Comparison of ENCODE assay signal across 25 cellular contexts in the genomic region with DNA sequence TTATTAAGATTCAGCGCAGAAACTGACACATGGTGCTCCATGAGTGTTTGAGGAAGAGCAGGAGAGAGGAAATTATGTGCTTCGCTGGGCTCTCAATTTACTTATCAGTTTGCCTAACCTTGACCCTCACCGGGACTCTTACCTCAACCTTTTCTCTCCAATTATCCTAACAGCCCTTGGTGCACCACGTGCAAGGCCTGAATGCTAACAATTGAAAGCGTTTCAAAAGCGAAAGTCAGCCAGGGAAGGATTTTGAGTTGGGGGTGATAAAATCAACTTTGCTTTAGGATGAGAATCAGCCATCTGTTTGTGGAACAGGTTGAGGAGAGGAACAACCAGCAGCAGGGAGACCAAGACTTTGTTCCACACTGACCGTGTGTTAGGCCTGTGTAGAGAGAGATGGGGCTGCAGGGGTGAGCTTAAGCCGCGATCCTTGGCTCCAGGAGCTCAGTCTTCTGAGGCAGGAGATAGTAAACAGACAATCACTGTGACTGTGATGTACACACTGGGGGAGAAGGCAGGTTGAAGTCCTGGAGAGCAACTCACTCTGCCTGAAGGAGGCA. TPM values are rescaled to one million over a fixed set of nuclear protein-coding genes. Genes with fewer than 3 reads are reported as not detected.
DNase-seq lines count a peak whose midpoint lies in the region; ATAC-seq, FAIRE-seq and TF ChIP-seq lines count a peak whose summit lies in the region.
"Had no signal": no experiment of that assay in that cellular context is flagged by ENCODE, and none has a peak within 500 bp of the region (broad histone marks: within the 10 kb centered on the region; RNA-seq: fewer than 3 reads in every experiment).

No MANE protein-coding gene starts in this region.

- H3K27me3 ChIP-seq in osteoblast (ENCODE audit: insufficient read depth, low read length) = no peaks in the 10 kb centered on the region
- H3K27me3 ChIP-seq: BLaER1 had no signal

- no peaks in the 10 kb centered on the region for H3K9me3 Mint-ChIP-seq in T-helper 1 cell treated with Interleukin-12 subunit alpha and Interleukin-12 subunit beta and Interleukin-4 antibody, amounts not matched to agents 30 μg/mL and 1 μg/mL, for 36 hours
- H3K9me3 Mint-ChIP-seq in activated T-helper 17 cell treated with anti-CD3 and anti-CD28 coated beads, Interleukin-2, amount 50 U/mL, for 72 hours = no peaks in the 10 kb centered on the region
- H3K9me3 Mint-ChIP-seq: central memory CD8-positive, alpha-beta T cell; mesothelial cell of epicardium had no signal

- no peaks in the 10 kb centered on the region for H4K20me1 ChIP-seq in osteoblast (ENCODE audit: insufficient read depth, low read length)
- H4K20me1 ChIP-seq: BLaER1 had no signal

- no peak for TF ChIP-seq CTCF in osteoblast (IDR thresholded peaks at IDR 0.05; ENCODE audit: extremely low read depth, low read depth, low read length)

- H3K4me2 ChIP-seq in osteoblast (ENCODE audit: insufficient read depth, low read length) = no peak overlapping the region

- no peaks in the 10 kb centered on the region for H3K79me2 ChIP-seq in osteoblast (ENCODE audit: insufficient read depth, low read length)

- H3K4me3 Mint-ChIP-seq in T-helper 1 cell treated with Interleukin-12 subunit alpha and Interleukin-12 subunit beta and Interleukin-4 antibody, amounts not matched to agents 30 μg/mL and 1 μg/mL, for 36 hours = no peak overlapping the region
- H3K4me3 Mint-ChIP-seq in activated T-helper 17 cell treated with anti-CD3 and anti-CD28 coated beads, Interleukin-2, amount 50 U/mL, for 72 hours = peak overlapping the region; percentile 92
- H3K4me3 Mint-ChIP-seq: central memory CD8-positive, alpha-beta T cell; mesothelial cell of epicardium had no signal

- H3K27me3 Mint-ChIP-seq in T-helper 1 cell treated with Interleukin-12 subunit alpha and Interleukin-12 subunit beta and Interleukin-4 antibody, amounts not matched to agents 30 μg/mL and 1 μg/mL, for 36 hours (ENCODE audit: low read depth) = peaks cover 12% of the 10 kb centered on the region
- H3K27me3 Mint-ChIP-seq in activated T-helper 17 cell treated with anti-CD3 and anti-CD28 coated beads, Interleukin-2, amount 50 U/mL, for 72 hours = no peaks in the 10 kb centered on the region
- H3K27me3 Mint-ChIP-seq: central memory CD8-positive, alpha-beta T cell had no signal

- H3K36me3 Mint-ChIP-seq in T-helper 1 cell treated with Interleukin-12 subunit alpha and Interleukin-12 subunit beta and Interleukin-4 antibody, amounts not matched to agents 30 μg/mL and 1 μg/mL, for 36 hours (ENCODE audit: low read depth) = no peaks in the 10 kb centered on the region
- no peaks in the 10 kb centered on the region for H3K36me3 Mint-ChIP-seq in activated T-helper 17 cell treated with anti-CD3 and anti-CD28 coated beads, Interleukin-2, amount 50 U/mL, for 72 hours (ENCODE audit: low read depth)
- H3K36me3 Mint-ChIP-seq: mesothelial cell of epicardium had no signal

- peak overlapping the region; percentile 38 for H3K27ac Mint-ChIP-seq in T-helper 1 cell treated with Interleukin-12 subunit alpha and Interleukin-12 subunit beta and Interleukin-4 antibody, amounts not matched to agents 30 μg/mL and 1 μg/mL, for 36 hours
- peak overlapping the region; percentile 89 for H3K27ac Mint-ChIP-seq in activated T-helper 17 cell treated with anti-CD3 and anti-CD28 coated beads, Interleukin-2, amount 50 U/mL, for 72 hours
- H3K27ac Mint-ChIP-seq: mesothelial cell of epicardium had no signal

- DNase-seq in T-helper 1 cell (no peak), osteoblast (ENCODE audit: insufficient read length, low spot score, missing footprints) (peak; percentile 25), GM12891 (ENCODE audit: insufficient read length, low spot score) (no peak), cerebellar cortex (ENCODE audit: low spot score) (no peak)
- DNase-seq: activated CD8-positive, alpha-beta memory T cell treated with anti-CD3 and anti-CD28 coated beads, Interleukin-2, amount 50 U/mL, for 48 hours; activated gamma-delta T cell treated with Interleukin-2 at 50 U/mL for 16 hours; anterior cingulate cortex; GM23248; left colon; NCI-H1417 treated with DMSO at 0.1 percent for 48 hours; NCI-H526 treated with DMSO at 0.1 percent for 48 hours; SHP77 treated with DMSO at 0.1 percent for 48 hours had no signal

- no peak for ATAC-seq in activated T-helper 17 cell treated with anti-CD3 and anti-CD28 coated beads, Interleukin-2, amount 50 U/mL, for 72 hours (replicated peaks)
- ATAC-seq: esophagus mucosa, left colon had no signal

- no peaks in the 10 kb centered on the region for H3K36me3 ChIP-seq in osteoblast (ENCODE audit: insufficient read depth, low read length)
- H3K36me3 ChIP-seq: BLaER1, suprapubic skin had no signal

- peak overlapping the region; percentile 83 for H2AFZ ChIP-seq in osteoblast (ENCODE audit: low read length)

- H3K4me1 Mint-ChIP-seq in T-helper 1 cell treated with Interleukin-12 subunit alpha and Interleukin-12 subunit beta and Interleukin-4 antibody, amounts not matched to agents 30 μg/mL and 1 μg/mL, for 36 hours (ENCODE audit: low read depth) = peaks cover 8% of the 10 kb centered on the region
- peaks cover 7% of the 10 kb centered on the region for H3K4me1 Mint-ChIP-seq in activated T-helper 17 cell treated with anti-CD3 and anti-CD28 coated beads, Interleukin-2, amount 50 U/mL, for 72 hours

- TF ChIP-seq POLR2A in GM12891 (IDR thresholded peaks at IDR 0.05; ENCODE audit: low read depth, low read length) = no peak

- H3K27ac ChIP-seq in osteoblast (ENCODE audit: low read depth, low read length) = no peak overlapping the region
- H3K27ac ChIP-seq: BLaER1, suprapubic skin had no signal

- no peak overlapping the region for H3K4me3 ChIP-seq in osteoblast (ENCODE audit: insufficient read depth, low read length)
- H3K4me3 ChIP-seq: BLaER1, suprapubic skin had no signal

- no peak for FAIRE-seq in GM12891 (lab: Jason Lieb, UNC)
- FAIRE-seq: A204.1, D721Med had no signal

- no peaks in the 10 kb centered on the region for H3K9me3 ChIP-seq in osteoblast (ENCODE audit: low read depth, low read length)
- H3K9me3 ChIP-seq: BLaER1, suprapubic skin had no signal

- H3K4me1 ChIP-seq in osteoblast (ENCODE audit: insufficient read depth, low read length) = peaks cover 6% of the 10 kb centered on the region

TF ChIP-seq in GM12891, 5 proteins besides CTCF, POLR2A, EP300 and RAD21:
- TF ChIP-seq SPI1 (IDR thresholded peaks at IDR 0.05; ENCODE audit: low read depth, low read length) (no peak), TAF1 (IDR thresholded peaks at IDR 0.05; ENCODE audit: low read depth, low read length) (no peak), POU2F2 (IDR thresholded peaks at IDR 0.05; ENCODE audit: low read depth, low read length) (no peak), POLR2AphosphoS5 (IDR thresholded peaks at IDR 0.05; ENCODE audit: low read depth, low read length) (no peak), PAX5 (IDR thresholded peaks at IDR 0.05; ENCODE audit: insufficient read depth, low read length, severe bottlenecking) (no peak)

RNA-seq across cellular contexts. Expression of gene PRSS22, which starts 11.6 kb away (rescaled TPM):
- total RNA-seq in activated T-helper 17 cell treated with anti-CD3 and anti-CD28 coated beads, Interleukin-2, amount 50 U/mL, for 72 hours = 1 to 10 TPM in 1 of 2 donors, not detected in 1; 1.9 TPM
- total RNA-seq in osteoblast = not detected in 2 replicates
- not detected for polyA plus RNA-seq in GM12891 (2012; ENCODE audit: low read depth, missing spikeins)
- total RNA-seq: G401; GM23248; LHCN-M2; OCI-LY7; T-helper 1 cell treated with Interleukin-12 subunit alpha and Interleukin-12 subunit beta and Interleukin-4 antibody, amounts not matched to agents 30 ng/mL and 1 ng/mL, for 36 hours had no signal
- polyA plus RNA-seq: GM23248 had no signal

RNA-seq across cellular contexts. Expression of gene FLYWCH2, which starts 13.4 kb away (rescaled TPM):
- total RNA-seq in activated T-helper 17 cell treated with anti-CD3 and anti-CD28 coated beads, Interleukin-2, amount 50 U/mL, for 72 hours = 10 to 100 TPM; 13.5 to 14.6 TPM
- 38.7 and 43.6 TPM in 2 replicates for total RNA-seq in osteoblast
- 15.3 TPM for polyA plus RNA-seq in GM12891 (2012; ENCODE audit: low read depth, missing spikeins)

RNA-seq across cellular contexts. Expression of gene ZG16B, which starts 39.5 kb away (rescaled TPM):
- total RNA-seq in activated T-helper 17 cell treated with anti-CD3 and anti-CD28 coated beads, Interleukin-2, amount 50 U/mL, for 72 hours = 1 to 10 TPM; 4.0 to 5.7 TPM
- 0.88 and 1.4 TPM in 2 replicates for total RNA-seq in osteoblast
- 8.1 TPM for polyA plus RNA-seq in GM12891 (2012; ENCODE audit: low read depth, missing spikeins)
- total RNA-seq: G401, GM23248, LHCN-M2 had no signal
- polyA plus RNA-seq: GM23248 had no signal

RNA-seq across cellular contexts. Expression of gene FLYWCH1, which starts 42.1 kb away (rescaled TPM):
- 10 to 100 TPM; 52.4 to 61.1 TPM for total RNA-seq in activated T-helper 17 cell treated with anti-CD3 and anti-CD28 coated beads, Interleukin-2, amount 50 U/mL, for 72 hours
- total RNA-seq in osteoblast = 48.3 and 56.5 TPM in 2 replicates
- polyA plus RNA-seq in GM12891 (2012; ENCODE audit: low read depth, missing spikeins) = 16.5 TPM

RNA-seq across cellular contexts. Expression of gene PRSS21, which starts 52.5 kb away (rescaled TPM):
- 1 to 10 TPM; 1.2 to 4.8 TPM for total RNA-seq in activated T-helper 17 cell treated with anti-CD3 and anti-CD28 coated beads, Interleukin-2, amount 50 U/mL, for 72 hours
- not detected in 2 replicates for total RNA-seq in osteoblast
- polyA plus RNA-seq in GM12891 (2012; ENCODE audit: low read depth, missing spikeins) = 29.1 TPM
- total RNA-seq: G401, GM23248, LHCN-M2, mesothelial cell of epicardium had no signal
- polyA plus RNA-seq: GM23248 had no signal
